In genomic region chr5:10607666-10608442, GRCh38 we compare ENCODE assay signal across 8 cellular contexts. TPM values are rescaled to one million over a fixed set of nuclear protein-coding genes. Genes with fewer than 3 reads are reported as not detected.
DNase-seq lines count a peak whose midpoint lies in the region; ATAC-seq and TF ChIP-seq lines count a peak whose summit lies in the region.

No MANE protein-coding gene starts in this region.

- peaks cover 3% of the 10 kb centered on the region for H3K4me1 ChIP-seq in BE2C
- peaks cover 0 to 20% (median 11%) of the 10 kb centered on the region in 4 donors for H3K4me1 ChIP-seq in stomach

- H3K27ac ChIP-seq in stomach, result peak overlapping the region in 4 of 5 donors; percentile 38 to 65 (median 56)

- no peak for TF ChIP-seq EP300 in stomach (IDR thresholded peaks at IDR 0.05)

- no peak for DNase-seq in BE2C
- DNase-seq in SK-MEL-5 (ENCODE audit: low read depth, low spot score), result peak; percentile 86
- no peak for DNase-seq in left cardiac atrium
- no peak for DNase-seq in stomach
- DNase-seq in amygdala (lab: John Stamatoyannopoulos, UW), result no peak
- DNase-seq in NCI-H2029 (lab: John Stamatoyannopoulos, UW), result no peak

- WGBS in stomach, 5 donors, result 45 to 63% (median 58%) methylated on average over 14 of the region's 14 CpGs

- no peaks in the 10 kb centered on the region for H3K36me3 ChIP-seq in BE2C
- no peaks in the 10 kb centered on the region for H3K36me3 ChIP-seq in stomach

- intact Hi-C loops in left cardiac atrium (cut with DNase I), result no loop called here
- intact Hi-C loops in stomach (cut with DNase I; ENCODE audit: low total_unique reads), result no loop called here

- ATAC-seq in GM18909 (IDR thresholded peaks at IDR 0.05; ENCODE audit: poor library complexity, unreplicated experiment) (peak; percentile 55), HG03066 (IDR thresholded peaks at IDR 0.05; ENCODE audit: low read depth, unreplicated experiment) (peak; percentile 63), left cardiac atrium (peak; percentile 88 to 90)

- H3K4me3 ChIP-seq in BE2C (ENCODE audit: low read depth, low read length) (no peak overlapping the region), stomach (no peak overlapping the region)

- H3K9me3 ChIP-seq in BE2C (no peaks in the 10 kb centered on the region), stomach (no peaks in the 10 kb centered on the region)

- no peak for TF ChIP-seq POLR2A in stomach (IDR thresholded peaks at IDR 0.05)

- TF ChIP-seq CTCF in BE2C (IDR thresholded peaks at IDR 0.05; ENCODE audit: low read depth, low read length) (peak; percentile 17), stomach (IDR thresholded peaks at IDR 0.05) (no peak)

- H3K27me3 ChIP-seq in BE2C, result no peaks in the 10 kb centered on the region
- H3K27me3 ChIP-seq in stomach, result no peaks in the 10 kb centered on the region

- in situ Hi-C loops in SK-MEL-5 (cut with HindIII; ENCODE audit: low pct_unique_long_range_greater_than_20kb, low sequenced_read_pairs), result no loop called here

RNA-seq across cellular contexts. Expression of gene ANKRD33B, which starts 44.0 kb away (rescaled TPM):
- polyA plus RNA-seq in BE2C (2012; ENCODE audit: insufficient read depth, insufficient read length, low read depth), result 1.9 TPM
- 1.1 and 1.3 TPM in 2 replicates for total RNA-seq in SK-MEL-5 (2014; rRNA removed; shearing (Covaris generic))
- 1.9 and 3.0 TPM in 2 replicates for polyA plus RNA-seq in SK-MEL-5 (2015; cell fraction: cytosol; rRNA removed)
- polyA plus RNA-seq in SK-MEL-5 (2015; cell fraction: nucleus; rRNA removed), result 2.0 and 2.9 TPM in 2 replicates
- 1 to 10 TPM; 2.0 to 4.8 TPM for total RNA-seq in left cardiac atrium
- 1 to 10 TPM in 4 of 5 donors, under 1 TPM in 1; 0.45 to 6.4 (median 2.8) TPM for total RNA-seq in stomach
- 1 to 10 TPM in 1 of 3 donors, under 1 TPM in 2; 0.50 to 2.1 (median 0.58) TPM for polyA plus RNA-seq in stomach
